ENCODE assay signal across 1 cellular context in genomic region chr10:21495002-21495685, GRCh38.
TF ChIP-seq lines count a peak whose summit lies in the region.

No MANE protein-coding gene starts in this region.

TF ChIP-seq in HepG2, 621 proteins besides CTCF, POLR2A, EP300 and RAD21 (continues in another document):
- peak; percentile 81; the same call in 1 of the 2 replicates for TF ChIP-seq HNF1B (CRISPR knock-in tag; IDR thresholded peaks at IDR 0.05)
- 0 out of 2 replicates have a peak, but pooled peaks have one; percentile 28 for TF ChIP-seq HOXD1 (CRISPR knock-in tag; IDR thresholded peaks at IDR 0.05)
- no peak; the same call in 1 of the 2 replicates for TF ChIP-seq ZNF317 (CRISPR knock-in tag; IDR thresholded peaks at IDR 0.05)
- TF ChIP-seq PCBP2 (optimal IDR thresholded peaks at IDR 0.05; ENCODE audit: low read depth, low read length, poor library complexity, severe bottlenecking), result no peak
- TF ChIP-seq ZNF280B (CRISPR knock-in tag; IDR thresholded peaks at IDR 0.05; ENCODE audit: borderline replicate concordance), result peak; percentile 28; the same call in 1 of the 2 replicates
- 0 out of 2 replicates have a peak, but pooled peaks have one; percentile 71 for TF ChIP-seq ZNF253 (CRISPR knock-in tag; IDR thresholded peaks at IDR 0.05; ENCODE audit: borderline replicate concordance)
- no peak for TF ChIP-seq ZNF44 (CRISPR knock-in tag; IDR thresholded peaks at IDR 0.05)
- TF ChIP-seq ZNF770 (CRISPR knock-in tag; IDR thresholded peaks at IDR 0.05), result 0 out of 2 replicates have a peak, but pooled peaks have one; percentile 14
- TF ChIP-seq ZNF850 (CRISPR knock-in tag; conservative IDR thresholded peaks at IDR 0.05), result 0 out of 2 replicates have a peak, but pooled peaks have one; percentile 92
- TF ChIP-seq IRX3 (CRISPR knock-in tag; IDR thresholded peaks at IDR 0.05; ENCODE audit: borderline replicate concordance, low read depth), result no peak
- peak; percentile 31; the same call in 1 of the 2 replicates for TF ChIP-seq ZNF841 (CRISPR knock-in tag; IDR thresholded peaks at IDR 0.05; ENCODE audit: borderline replicate concordance)
- 0 out of 2 replicates have a peak, but pooled peaks have one; percentile 3 for TF ChIP-seq ZNF343 (CRISPR knock-in tag; IDR thresholded peaks at IDR 0.05)
- no peak; the same call in 1 of the 2 replicates for TF ChIP-seq SP4 (CRISPR knock-in tag; IDR thresholded peaks at IDR 0.05)
- TF ChIP-seq ZNF530 (CRISPR knock-in tag; IDR thresholded peaks at IDR 0.05; ENCODE audit: low read depth), result 0 out of 2 replicates have a peak, but pooled peaks have one; percentile 47
- 0 out of 2 replicates have a peak, but pooled peaks have one; percentile 62 for TF ChIP-seq NPAS2 (CRISPR knock-in tag; IDR thresholded peaks at IDR 0.05; ENCODE audit: borderline replicate concordance)
- peak; percentile 8; the same call in 1 of the 2 replicates for TF ChIP-seq ZNF430 (CRISPR knock-in tag; IDR thresholded peaks at IDR 0.05)
- TF ChIP-seq REPIN1 (CRISPR knock-in tag; IDR thresholded peaks at IDR 0.05; ENCODE audit: borderline replicate concordance, low read depth), result peak; percentile 5; the same call in 1 of the 2 replicates
- no peak for TF ChIP-seq ZNF484 (CRISPR knock-in tag; IDR thresholded peaks at IDR 0.05; ENCODE audit: borderline replicate concordance, low read depth)
- TF ChIP-seq ZNF572 (CRISPR knock-in tag; IDR thresholded peaks at IDR 0.05), result peak; percentile 96
- no peak for TF ChIP-seq HMGXB4 (CRISPR knock-in tag; IDR thresholded peaks at IDR 0.05; ENCODE audit: borderline replicate concordance in 1 of 2, low read depth in 1 of 2)
- TF ChIP-seq GATAD2A (CRISPR knock-in tag; IDR thresholded peaks at IDR 0.05), result 0 out of 2 replicates have a peak, but pooled peaks have one; percentile 24
- TF ChIP-seq MAFF (IDR thresholded peaks at IDR 0.05; ENCODE audit: low read depth, low read length), result no peak
- peak; percentile 46; the same call in 1 of the 2 replicates for TF ChIP-seq HBP1 (CRISPR knock-in tag; IDR thresholded peaks at IDR 0.05; ENCODE audit: low read depth)
- peak; percentile 66; the same call in 1 of the 2 replicates for TF ChIP-seq ZBTB37 (CRISPR knock-in tag; IDR thresholded peaks at IDR 0.05)
- TF ChIP-seq ZNF232 (CRISPR knock-in tag; IDR thresholded peaks at IDR 0.05; ENCODE audit: borderline replicate concordance), result peak; percentile 5; the same call in 1 of the 2 replicates
- 0 out of 2 replicates have a peak, but pooled peaks have one; percentile 23 for TF ChIP-seq MXD4 (CRISPR knock-in tag; IDR thresholded peaks at IDR 0.05)
- no peak for TF ChIP-seq ZBTB4 (CRISPR knock-in tag; IDR thresholded peaks at IDR 0.05; ENCODE audit: borderline replicate concordance)
- no peak for TF ChIP-seq RORA (CRISPR knock-in tag; IDR thresholded peaks at IDR 0.05)
- peak; percentile 12; the same call in 1 of the 2 replicates for TF ChIP-seq MIER2 (CRISPR knock-in tag; IDR thresholded peaks at IDR 0.05)
- peak; percentile 53; the same call in 1 of the 2 replicates for TF ChIP-seq SP2 (CRISPR knock-in tag; IDR thresholded peaks at IDR 0.05)
- no peak; the same call in 1 of the 2 replicates for TF ChIP-seq SPEN (CRISPR knock-in tag; IDR thresholded peaks at IDR 0.05; ENCODE audit: low read depth)
- TF ChIP-seq HMG20B (CRISPR knock-in tag; conservative IDR thresholded peaks at IDR 0.05), result no peak
- TF ChIP-seq ZMAT3 (CRISPR knock-in tag; conservative IDR thresholded peaks at IDR 0.05), result 0 out of 2 replicates have a peak, but pooled peaks have one; percentile 17
- peak; percentile 8; the same call in 1 of the 2 replicates for TF ChIP-seq ZNF780A (CRISPR knock-in tag; IDR thresholded peaks at IDR 0.05)
- TF ChIP-seq SNAPC4 (CRISPR knock-in tag; IDR thresholded peaks at IDR 0.05), result 0 out of 2 replicates have a peak, but pooled peaks have one; percentile 21
- no peak for TF ChIP-seq ZNF124 (CRISPR knock-in tag; IDR thresholded peaks at IDR 0.05)
- TF ChIP-seq ZFY (CRISPR knock-in tag; IDR thresholded peaks at IDR 0.05), result peak; percentile 31; the same call in 1 of the 2 replicates
- peak; percentile 11 for TF ChIP-seq JARID2 (CRISPR knock-in tag; IDR thresholded peaks at IDR 0.05; ENCODE audit: insufficient replicate concordance)
- no peak for TF ChIP-seq NONO (IDR thresholded peaks at IDR 0.05)
- TF ChIP-seq NONO (CRISPR knock-in tag; conservative IDR thresholded peaks at IDR 0.05), result no peak; the same call in 1 of the 2 replicates
- no peak for TF ChIP-seq ZFP36 (IDR thresholded peaks at IDR 0.05; ENCODE audit: borderline replicate concordance, low read depth, low read length, partially characterized antibody)
- peak; percentile 88; the same call in 1 of the 2 replicates for TF ChIP-seq ZNF33A (CRISPR knock-in tag; IDR thresholded peaks at IDR 0.05; ENCODE audit: borderline replicate concordance)
- TF ChIP-seq REL (CRISPR knock-in tag; conservative IDR thresholded peaks at IDR 0.05), result peak; percentile 19; the same call in 1 of the 2 replicates
- TF ChIP-seq ZSCAN21 (CRISPR knock-in tag; IDR thresholded peaks at IDR 0.05; ENCODE audit: borderline replicate concordance), result 0 out of 2 replicates have a peak, but pooled peaks have one; percentile 49
